ENCODE assay signal across 8 cellular contexts in the genomic region with DNA sequence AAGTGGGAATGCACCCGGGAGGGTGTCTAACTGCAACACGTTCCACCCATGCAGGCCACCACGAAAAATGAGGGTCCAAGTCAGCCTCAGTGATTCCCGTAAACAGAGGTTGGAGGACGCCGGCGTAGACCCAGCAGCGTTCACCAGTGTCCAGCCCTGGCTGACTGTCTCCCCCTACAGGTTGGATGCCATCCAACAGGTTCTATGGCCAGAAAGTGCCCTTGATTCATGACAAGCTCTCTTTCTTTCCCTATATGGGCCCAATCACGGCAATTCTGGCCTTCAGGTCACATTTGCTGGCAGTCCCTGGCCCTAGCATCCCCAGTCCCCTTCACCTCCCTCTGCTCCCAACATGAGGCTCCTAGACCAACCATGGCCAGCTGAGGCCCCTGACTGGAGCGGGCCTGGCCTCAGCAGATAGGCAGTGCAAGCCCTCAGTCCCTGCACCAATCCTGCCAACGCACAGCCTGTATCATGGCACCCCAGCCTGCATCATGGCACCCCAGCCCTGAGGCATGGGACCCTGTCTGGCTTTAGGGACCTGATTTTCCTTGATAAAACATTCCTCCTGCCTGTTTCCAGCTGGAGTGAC.
DNase-seq lines count a peak whose midpoint lies in the region; ATAC-seq and TF ChIP-seq lines count a peak whose summit lies in the region.

No MANE protein-coding gene starts in this region.

- H3K4me3 ChIP-seq in DOHH2 (ENCODE audit: low read length), result no peak overlapping the region
- H3K4me3 ChIP-seq in osteoblast (ENCODE audit: insufficient read depth, low read length), result no peak overlapping the region
- H3K4me3 ChIP-seq in esophagus muscularis mucosa, result no peak overlapping the region

- no peaks in the 10 kb centered on the region for H3K36me3 Mint-ChIP-seq in activated T-helper 17 cell treated with anti-CD3 and anti-CD28 coated beads, Interleukin-2, amount 50 U/mL, for 72 hours (ENCODE audit: low read depth)

- 78% methylated on average over 10 of the region's 11 CpGs for WGBS in esophagus muscularis mucosa

- H4K20me1 ChIP-seq in DOHH2 (ENCODE audit: control insufficient read depth, insufficient read depth, low read depth, low read length) (no peaks in the 10 kb centered on the region), osteoblast (ENCODE audit: insufficient read depth, low read length) (no peaks in the 10 kb centered on the region)

- H3K4me2 ChIP-seq in DOHH2 (ENCODE audit: low read length), result no peak overlapping the region
- H3K4me2 ChIP-seq in osteoblast (ENCODE audit: insufficient read depth, low read length), result no peak overlapping the region

- DNase-seq in osteoblast (ENCODE audit: insufficient read length, low spot score, missing footprints) (no peak), esophagus muscularis mucosa (ENCODE audit: extremely low spot score) (no peak), activated gamma-delta T cell treated with Interleukin-2 at 50 U/mL for 16 hours (no peak), middle frontal gyrus (ENCODE audit: extremely low spot score, low spot score) (no peak), NCI-H187 treated with DMSO at 0.1 percent for 48 hours (lab: John Stamatoyannopoulos, UW) (no peak)

- H3K79me2 ChIP-seq in DOHH2 (ENCODE audit: control insufficient read depth, low read length) (no peaks in the 10 kb centered on the region), osteoblast (ENCODE audit: insufficient read depth, low read length) (no peaks in the 10 kb centered on the region)

- TF ChIP-seq CTCF in DOHH2 (IDR thresholded peaks at IDR 0.05; ENCODE audit: low read depth, low read length, poor library complexity, severe bottlenecking) (peak; percentile 80), osteoblast (IDR thresholded peaks at IDR 0.05; ENCODE audit: extremely low read depth, low read depth, low read length) (peak; percentile 14), esophagus muscularis mucosa (IDR thresholded peaks at IDR 0.05) (peak in 1 of 3 experiments; percentile 23)

- H3K27me3 ChIP-seq in DOHH2 (ENCODE audit: control insufficient read depth, low read length) (no peaks in the 10 kb centered on the region), osteoblast (ENCODE audit: insufficient read depth, low read length) (no peaks in the 10 kb centered on the region), esophagus muscularis mucosa (no peaks in the 10 kb centered on the region)

- no peak for TF ChIP-seq POLR2A in esophagus muscularis mucosa (IDR thresholded peaks at IDR 0.05; ENCODE audit: low read depth)

- H3F3A ChIP-seq in DOHH2 (ENCODE audit: control insufficient read depth, insufficient read depth), result no peaks in the 10 kb centered on the region

- H3K4me1 ChIP-seq in DOHH2 (ENCODE audit: control insufficient read depth, low read length) (no peaks in the 10 kb centered on the region), osteoblast (ENCODE audit: insufficient read depth, low read length) (no peaks in the 10 kb centered on the region), esophagus muscularis mucosa (no peaks in the 10 kb centered on the region)

- no peak overlapping the region for H3K27ac Mint-ChIP-seq in activated T-helper 17 cell treated with anti-CD3 and anti-CD28 coated beads, Interleukin-2, amount 50 U/mL, for 72 hours

- H3K27ac ChIP-seq in DOHH2 (ENCODE audit: low read depth, low read length), result no peak overlapping the region
- H3K27ac ChIP-seq in osteoblast (ENCODE audit: low read depth, low read length), result no peak overlapping the region
- H3K27ac ChIP-seq in esophagus muscularis mucosa (replicated peaks in 1 of 4), result no peak overlapping the region

- no peak overlapping the region for H3K4me3 Mint-ChIP-seq in activated T-helper 17 cell treated with anti-CD3 and anti-CD28 coated beads, Interleukin-2, amount 50 U/mL, for 72 hours

- peak; percentile 71 for ATAC-seq in HG03442 (IDR thresholded peaks at IDR 0.05; ENCODE audit: unreplicated experiment)
- ATAC-seq in activated T-helper 17 cell treated with anti-CD3 and anti-CD28 coated beads, Interleukin-2, amount 50 U/mL, for 72 hours (replicated peaks), result peak; percentile 20

- no peaks in the 10 kb centered on the region for H3K27me3 Mint-ChIP-seq in activated T-helper 17 cell treated with anti-CD3 and anti-CD28 coated beads, Interleukin-2, amount 50 U/mL, for 72 hours

- H3K4me1 Mint-ChIP-seq in activated T-helper 17 cell treated with anti-CD3 and anti-CD28 coated beads, Interleukin-2, amount 50 U/mL, for 72 hours, result no peaks in the 10 kb centered on the region

- no peak for TF ChIP-seq EP300 in esophagus muscularis mucosa (IDR thresholded peaks at IDR 0.05)

- intact Hi-C loops in esophagus muscularis mucosa (cut with DNase I), result no loop called here

- H2AFZ ChIP-seq in osteoblast (ENCODE audit: low read length), result no peak overlapping the region

- H3K9me3 ChIP-seq in DOHH2 (ENCODE audit: control insufficient read depth, insufficient read depth, low read length), result no peaks in the 10 kb centered on the region
- no peaks in the 10 kb centered on the region for H3K9me3 ChIP-seq in osteoblast (ENCODE audit: low read depth, low read length)
- H3K9me3 ChIP-seq in esophagus muscularis mucosa, result no peaks in the 10 kb centered on the region

- no peaks in the 10 kb centered on the region for H3K9me2 ChIP-seq in DOHH2 (replicated peaks; ENCODE audit: control insufficient read depth, low read length)

- H3K9me3 Mint-ChIP-seq in activated T-helper 17 cell treated with anti-CD3 and anti-CD28 coated beads, Interleukin-2, amount 50 U/mL, for 72 hours, result no peaks in the 10 kb centered on the region

- H3K36me3 ChIP-seq in DOHH2 (ENCODE audit: control insufficient read depth, low read length), result no peaks in the 10 kb centered on the region
- no peaks in the 10 kb centered on the region for H3K36me3 ChIP-seq in osteoblast (ENCODE audit: insufficient read depth, low read length)
- no peaks in the 10 kb centered on the region for H3K36me3 ChIP-seq in esophagus muscularis mucosa
